In the genomic region with DNA sequence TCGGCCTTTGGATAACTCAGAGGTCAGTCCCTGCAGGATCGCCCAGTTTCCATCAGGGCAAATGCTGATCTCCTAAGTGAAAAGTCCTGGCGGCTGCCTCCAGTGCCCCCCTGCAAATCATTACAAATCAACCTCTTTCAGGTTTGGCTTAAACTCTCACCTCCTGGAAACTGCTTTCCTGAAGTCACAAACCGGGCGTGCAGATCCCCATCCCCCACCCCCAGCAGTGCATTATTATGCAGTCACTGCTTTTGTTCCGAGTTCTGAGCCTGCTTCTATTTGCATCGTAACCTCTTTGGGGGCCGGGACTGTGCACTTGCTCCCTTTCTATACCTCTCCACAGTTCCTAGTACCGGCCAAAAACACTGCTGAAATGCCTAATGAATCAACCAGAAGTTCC, we compare ENCODE assay signal across 1 cellular context.
TF ChIP-seq lines count a peak whose summit lies in the region.

A gene (minus strand): TSS at position 172 of the 400 bp plus-strand sequence. CDS start 17,220 bp downstream, outside the sequence.

TF ChIP-seq in K562, 482 proteins besides CTCF, POLR2A, EP300 and RAD21:
- TF ChIP-seq, protein P1, sequence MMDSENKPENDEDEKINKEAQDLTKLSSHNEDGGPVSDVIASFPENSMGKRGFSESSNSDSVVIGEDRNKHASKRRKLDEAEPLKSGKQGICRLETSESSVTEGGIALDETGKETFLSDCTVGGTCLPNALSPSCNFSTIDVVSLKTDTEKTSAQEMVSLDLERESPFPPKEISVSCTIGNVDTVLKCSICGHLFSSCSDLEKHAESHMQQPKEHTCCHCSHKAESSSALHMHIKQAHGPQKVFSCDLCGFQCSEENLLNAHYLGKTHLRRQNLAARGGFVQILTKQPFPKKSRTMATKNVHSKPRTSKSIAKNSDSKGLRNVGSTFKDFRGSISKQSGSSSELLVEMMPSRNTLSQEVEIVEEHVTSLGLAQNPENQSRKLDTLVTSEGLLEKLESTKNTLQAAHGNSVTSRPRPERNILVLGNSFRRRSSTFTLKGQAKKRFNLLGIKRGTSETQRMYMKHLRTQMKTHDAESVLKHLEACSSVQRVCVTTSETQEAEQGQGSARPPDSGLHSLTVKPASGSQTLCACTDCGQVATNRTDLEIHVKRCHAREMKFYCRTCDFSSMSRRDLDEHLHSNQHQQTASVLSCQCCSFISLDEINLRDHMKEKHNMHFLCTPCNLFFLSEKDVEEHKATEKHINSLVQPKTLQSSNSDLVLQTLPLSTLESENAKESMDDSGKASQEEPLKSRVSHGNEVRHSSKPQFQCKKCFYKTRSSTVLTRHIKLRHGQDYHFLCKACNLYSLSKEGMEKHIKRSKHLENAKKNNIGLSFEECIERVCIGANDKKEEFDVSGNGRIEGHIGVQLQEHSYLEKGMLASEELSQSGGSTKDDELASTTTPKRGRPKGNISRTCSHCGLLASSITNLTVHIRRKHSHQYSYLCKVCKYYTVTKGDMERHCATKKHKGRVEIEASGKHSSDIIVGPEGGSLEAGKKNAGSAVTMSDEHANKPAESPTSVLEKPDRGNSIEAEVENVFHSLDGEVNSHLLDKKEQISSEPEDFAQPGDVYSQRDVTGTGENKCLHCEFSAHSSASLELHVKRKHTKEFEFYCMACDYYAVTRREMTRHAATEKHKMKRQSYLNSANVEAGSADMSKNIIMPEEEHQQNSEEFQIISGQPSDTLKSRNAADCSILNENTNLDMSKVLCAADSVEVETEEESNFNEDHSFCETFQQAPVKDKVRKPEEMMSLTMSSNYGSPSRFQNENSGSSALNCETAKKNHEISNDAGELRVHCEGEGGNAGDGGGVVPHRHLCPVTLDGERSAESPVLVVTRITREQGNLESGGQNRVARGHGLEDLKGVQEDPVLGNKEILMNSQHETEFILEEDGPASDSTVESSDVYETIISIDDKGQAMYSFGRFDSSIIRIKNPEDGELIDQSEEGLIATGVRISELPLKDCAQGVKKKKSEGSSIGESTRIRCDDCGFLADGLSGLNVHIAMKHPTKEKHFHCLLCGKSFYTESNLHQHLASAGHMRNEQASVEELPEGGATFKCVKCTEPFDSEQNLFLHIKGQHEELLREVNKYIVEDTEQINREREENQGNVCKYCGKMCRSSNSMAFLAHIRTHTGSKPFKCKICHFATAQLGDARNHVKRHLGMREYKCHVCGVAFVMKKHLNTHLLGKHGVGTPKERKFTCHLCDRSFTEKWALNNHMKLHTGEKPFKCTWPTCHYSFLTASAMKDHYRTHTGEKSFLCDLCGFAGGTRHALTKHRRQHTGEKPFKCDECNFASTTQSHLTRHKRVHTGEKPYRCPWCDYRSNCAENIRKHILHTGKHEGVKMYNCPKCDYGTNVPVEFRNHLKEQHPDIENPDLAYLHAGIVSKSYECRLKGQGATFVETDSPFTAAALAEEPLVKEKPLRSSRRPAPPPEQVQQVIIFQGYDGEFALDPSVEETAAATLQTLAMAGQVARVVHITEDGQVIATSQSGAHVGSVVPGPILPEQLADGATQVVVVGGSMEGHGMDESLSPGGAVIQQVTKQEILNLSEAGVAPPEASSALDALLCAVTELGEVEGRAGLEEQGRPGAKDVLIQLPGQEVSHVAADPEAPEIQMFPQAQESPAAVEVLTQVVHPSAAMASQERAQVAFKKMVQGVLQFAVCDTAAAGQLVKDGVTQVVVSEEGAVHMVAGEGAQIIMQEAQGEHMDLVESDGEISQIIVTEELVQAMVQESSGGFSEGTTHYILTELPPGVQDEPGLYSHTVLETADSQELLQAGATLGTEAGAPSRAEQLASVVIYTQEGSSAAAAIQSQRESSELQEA (IDR thresholded peaks at IDR 0.05; ENCODE audit: low read depth), result no peak
- TF ChIP-seq CBX1 (IDR thresholded peaks at IDR 0.05; ENCODE audit: low read depth), result no peak
- TF ChIP-seq ZC3H8 (IDR thresholded peaks at IDR 0.05), result no peak
- TF ChIP-seq ZFP1 (CRISPR knock-in tag; IDR thresholded peaks at IDR 0.05), result no peak
- no peak for TF ChIP-seq DIDO1 (tag; IDR thresholded peaks at IDR 0.05; ENCODE audit: low read depth)
- no peak for TF ChIP-seq PHF8 (IDR thresholded peaks at IDR 0.05; ENCODE audit: borderline replicate concordance, low read length)
- TF ChIP-seq, protein P2, sequence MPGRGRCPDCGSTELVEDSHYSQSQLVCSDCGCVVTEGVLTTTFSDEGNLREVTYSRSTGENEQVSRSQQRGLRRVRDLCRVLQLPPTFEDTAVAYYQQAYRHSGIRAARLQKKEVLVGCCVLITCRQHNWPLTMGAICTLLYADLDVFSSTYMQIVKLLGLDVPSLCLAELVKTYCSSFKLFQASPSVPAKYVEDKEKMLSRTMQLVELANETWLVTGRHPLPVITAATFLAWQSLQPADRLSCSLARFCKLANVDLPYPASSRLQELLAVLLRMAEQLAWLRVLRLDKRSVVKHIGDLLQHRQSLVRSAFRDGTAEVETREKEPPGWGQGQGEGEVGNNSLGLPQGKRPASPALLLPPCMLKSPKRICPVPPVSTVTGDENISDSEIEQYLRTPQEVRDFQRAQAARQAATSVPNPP (IDR thresholded peaks at IDR 0.05; ENCODE audit: borderline replicate concordance, insufficient read depth, insufficient read length), result no peak
